22 cellular contexts compared by ENCODE assay signal in genomic region chr12:29229158-29229505, GRCh38.
"Had no signal": no experiment of that assay in that cellular context is flagged by ENCODE, and none has a peak within 500 bp of the region (broad histone marks: within the 10 kb centered on the region; RNA-seq: fewer than 3 reads in every experiment).

No MANE protein-coding gene starts in this region.

- H3K4me1 ChIP-seq: gastrocnemius medialis, left lung, prostate gland, right atrium auricular region, stomach, thyroid gland, vagina had no signal

- H3K36me3 ChIP-seq: gastrocnemius medialis, left lung, prostate gland, right atrium auricular region, stomach, thyroid gland, vagina had no signal

- H3K4me2 ChIP-seq: smooth muscle cell had no signal

- H3K9me3 ChIP-seq: gastrocnemius medialis, left lung, mucosa of descending colon, prostate gland, right atrium auricular region, stomach, thyroid gland, vagina had no signal

- DNase-seq: dorsolateral prefrontal cortex; effector CD4-positive, alpha-beta T cell; foreskin fibroblast; gastrocnemius medialis; head of caudate nucleus; left cardiac atrium; left lung; mesenchymal stem cell; mucosa of descending colon; naive B cell; stimulated activated CD4-positive, alpha-beta T cell treated with anti-CD3 and anti-CD28 coated beads, Interleukin-12 subunit alpha, Interleukin-12 subunit beta, amount 100 ng/mL, for 4 hours; stimulated activated CD4-positive, alpha-beta T cell treated with anti-CD3 and anti-CD28 coated beads, Interleukin-1b, Interleukin-23, amount 100 ng/mL, for 48 hours; stimulated activated CD4-positive, alpha-beta T cell treated with anti-CD3 and anti-CD28 coated beads, Interleukin-4, amount 100 ng/mL, for 24 hours; stimulated activated naive CD4-positive, alpha-beta T cell treated with Interleukin-2 at 50 U/mL for 16 hours; stomach; thyroid gland had no signal

- FAIRE-seq: islet of Langerhans had no signal

- H3K27ac ChIP-seq: dorsolateral prefrontal cortex, epithelial cell of prostate, gastrocnemius medialis, left lung, prostate gland, right atrium auricular region, stomach, thyroid gland, vagina had no signal

- H3K27me3 ChIP-seq: dorsolateral prefrontal cortex, gastrocnemius medialis, left lung, right atrium auricular region, stomach, thyroid gland, vagina had no signal

- H3K4me3 ChIP-seq: dorsolateral prefrontal cortex, gastrocnemius medialis, left lung, mucosa of descending colon, prostate gland, right atrium auricular region, smooth muscle cell, stomach, thyroid gland, vagina had no signal
